Comparison of ENCODE assay signal across 9 cellular contexts in genomic region chr13:43269037-43269476, GRCh38.
DNase-seq lines count a peak whose midpoint lies in the region; ATAC-seq and TF ChIP-seq lines count a peak whose summit lies in the region.
"Had no signal": no experiment of that assay in that cellular context is flagged by ENCODE, and none has a peak within 500 bp of the region (broad histone marks: within the 10 kb centered on the region; RNA-seq: fewer than 3 reads in every experiment).

No MANE protein-coding gene starts in this region.

- WGBS in SK-N-SH (ENCODE audit: low lambda C conversion rate) = 11% methylated on average over 5 of the region's 5 CpGs
- 6% methylated on average over 5 of the region's 5 CpGs for WGBS in prostate gland

- no peak for TF ChIP-seq POLR2A in prostate gland (IDR thresholded peaks at IDR 0.05)

- peak overlapping the region; percentile 71 for H3K4me2 ChIP-seq in SK-N-SH

- POLR2A ChIA-PET in SK-N-SH (lab: Yijun Ruan, JAX) = no interaction called here

- H3K4me1 ChIP-seq in SK-N-SH (ENCODE audit: control insufficient read depth in 1 of 2, insufficient read depth in 2 of 2, low read depth in 1 of 2, low read length in 1 of 2) = peaks cover 0 to 40% of the 10 kb centered on the region in 2 experiments
- H3K4me1 ChIP-seq in foreskin keratinocyte = peaks cover 26% of the 10 kb centered on the region
- no peaks in the 10 kb centered on the region for H3K4me1 ChIP-seq in prostate gland (replicated peaks)

- peak overlapping the region; percentile 85 to 87 for H3K27ac ChIP-seq in SK-N-SH (ENCODE audit: low read depth in 2 of 2, low read length in 1 of 2)
- H3K27ac ChIP-seq in foreskin keratinocyte = peak overlapping the region; percentile 63
- H3K27ac ChIP-seq in prostate gland = no peak overlapping the region

- CTCF ChIA-PET in SK-N-SH (lab: Yijun Ruan, JAX) = interaction anchor here (1.8 kb wide), 1 partner anchor 34 kb away, joined by 8 read pairs; no protein-coding TSS in a partner anchor

- no peak for TF ChIP-seq CTCF in SK-N-SH (IDR thresholded peaks at IDR 0.05)
- TF ChIP-seq CTCF in foreskin keratinocyte (conservative IDR thresholded peaks at IDR 0.05) = no peak
- TF ChIP-seq CTCF in prostate gland (IDR thresholded peaks at IDR 0.05) = no peak

- no peaks in the 10 kb centered on the region for H4K20me1 ChIP-seq in SK-N-SH (ENCODE audit: insufficient read depth)

- peaks cover 23% of the 10 kb centered on the region for H3F3A ChIP-seq in SK-N-SH (replicated peaks; ENCODE audit: insufficient read depth)

- H3K9me3 ChIP-seq in SK-N-SH (no peaks in the 10 kb centered on the region), prostate gland (no peaks in the 10 kb centered on the region)

- intact Hi-C loops in prostate gland (cut with DNase I) = no loop called here

- no peaks in the 10 kb centered on the region for H3K79me2 ChIP-seq in SK-N-SH (ENCODE audit: insufficient read depth)

- DNase-seq in EH (ENCODE audit: low read depth) = peak; percentile 98
- DNase-seq in SK-N-SH = no peak
- DNase-seq in foreskin keratinocyte = peak; percentile 95 to 97
- peak; percentile 76 for DNase-seq in prostate gland (ENCODE audit: low spot score)
- no peak for DNase-seq in stimulated activated CD4-positive, alpha-beta T cell treated with anti-CD3 and anti-CD28 coated beads, Interleukin-15, amount 100 ng/mL, for 24 hours
- DNase-seq: MV-4-11 had no signal

- H3K27me3 ChIP-seq in SK-N-SH (ENCODE audit: insufficient read depth) (no peaks in the 10 kb centered on the region), foreskin keratinocyte (no peaks in the 10 kb centered on the region), prostate gland (replicated peaks; ENCODE audit: insufficient read depth) (no peaks in the 10 kb centered on the region)

- peak overlapping the region; percentile 38 for H3K9ac ChIP-seq in SK-N-SH

- peak; percentile 62 to 92 for TF ChIP-seq EP300 in SK-N-SH (IDR thresholded peaks at IDR 0.05; ENCODE audit: borderline replicate concordance in 1 of 2, low read depth in 1 of 2, low read length in 1 of 2)

- H3K36me3 ChIP-seq in SK-N-SH (replicated peaks in 1 of 2; ENCODE audit: control insufficient read depth in 1 of 2, insufficient read depth in 2 of 2, low read length in 1 of 2) (no peaks in the 10 kb centered on the region), prostate gland (no peaks in the 10 kb centered on the region)

- no peak for TF ChIP-seq RAD21 in SK-N-SH (IDR thresholded peaks at IDR 0.05; ENCODE audit: low read length)

- peak overlapping the region; percentile 14; the same call in 1 of the 2 replicates for H2AFZ ChIP-seq in SK-N-SH (ENCODE audit: low read depth)

- no peaks in the 10 kb centered on the region for H3K9me2 ChIP-seq in SK-N-SH

- ATAC-seq in foreskin keratinocyte (peak; percentile 95), GM21737 (IDR thresholded peaks at IDR 0.05; ENCODE audit: unreplicated experiment) (no peak), GM21526 (IDR thresholded peaks at IDR 0.05; ENCODE audit: low FRiP score, unreplicated experiment) (no peak), HG02852 (IDR thresholded peaks at IDR 0.05; ENCODE audit: unreplicated experiment) (no peak)

- H3K4me3 ChIP-seq in SK-N-SH (ENCODE audit: low read depth in 2 of 2, low read length in 1 of 2) = peak overlapping the region; percentile 9 to 26; a peak in 3 of 4 replicates
- H3K4me3 ChIP-seq in prostate gland = no peak overlapping the region

TF ChIP-seq in SK-N-SH, 30 proteins besides CTCF, POLR2A, EP300 and RAD21 (continues in another document):
- TF ChIP-seq NRF1 (IDR thresholded peaks at IDR 0.05; ENCODE audit: low read depth, low read length) (no peak), IRF3 (IDR thresholded peaks at IDR 0.05; ENCODE audit: low read depth, low read length) (no peak), NFIC (IDR thresholded peaks at IDR 0.05; ENCODE audit: borderline replicate concordance) (peak; percentile 74; the same call in 1 of the 2 replicates), PBX3 (IDR thresholded peaks at IDR 0.05) (peak; percentile 94), FOXM1 (IDR thresholded peaks at IDR 0.05; ENCODE audit: low read depth) (peak; percentile 11; the same call in 1 of the 2 replicates), RXRA (IDR thresholded peaks at IDR 0.05; ENCODE audit: borderline replicate concordance, low read depth) (peak; percentile 37; the same call in 1 of the 2 replicates), CHD2 (IDR thresholded peaks at IDR 0.05; ENCODE audit: low read length, partially characterized antibody) (no peak), SMC3 (IDR thresholded peaks at IDR 0.05; ENCODE audit: low read depth, low read length) (no peak), ELF1 (IDR thresholded peaks at IDR 0.05) (no peak), TAF1 (IDR thresholded peaks at IDR 0.05; ENCODE audit: borderline replicate concordance, low read depth, low read length) (no peak), USF2 (IDR thresholded peaks at IDR 0.05; ENCODE audit: borderline replicate concordance, low read depth, low read length) (no peak), GABPA (IDR thresholded peaks at IDR 0.05; ENCODE audit: low read depth) (no peak), FOXJ3 (CRISPR knock-in tag; IDR thresholded peaks at IDR 0.05) (no peak), YY1 (IDR thresholded peaks at IDR 0.05; ENCODE audit: low read depth) (no peak), USF1 (IDR thresholded peaks at IDR 0.05; ENCODE audit: borderline replicate concordance, low read depth) (no peak), TCF12 (IDR thresholded peaks at IDR 0.05) (peak; percentile 90), EZH2phosphoT487 (IDR thresholded peaks at IDR 0.05; ENCODE audit: borderline replicate concordance, low read depth) (no peak), MAX (IDR thresholded peaks at IDR 0.05; ENCODE audit: low read depth) (peak; percentile 13; the same call in 1 of the 2 replicates), TEAD4 (IDR thresholded peaks at IDR 0.05; ENCODE audit: borderline replicate concordance, insufficient read depth) (peak; percentile 93), MEF2A (IDR thresholded peaks at IDR 0.05; ENCODE audit: borderline replicate concordance, low read depth) (no peak), POLR2AphosphoS5 (IDR thresholded peaks at IDR 0.05; ENCODE audit: low read depth, low read length) (peak; percentile 76; the same call in 1 of the 2 replicates), GATA2 (CRISPR knock-in tag; IDR thresholded peaks at IDR 0.05) (no peak), SIN3A (IDR thresholded peaks at IDR 0.05; ENCODE audit: borderline replicate concordance, low read depth, low read length) (no peak), RFX5 (IDR thresholded peaks at IDR 0.05; ENCODE audit: low read length) (no peak), JUND (IDR thresholded peaks at IDR 0.05) (peak; percentile 96), RCOR1 (IDR thresholded peaks at IDR 0.05; ENCODE audit: low read length) (no peak)

Comparison
In these comparisons a context has a peak if more than half of its experiments do, and no peak if none do; other contexts are left out.
1. DNase-seq: peak in EH (single experiment), foreskin keratinocyte (2 of 2) and prostate gland (single experiment); none in SK-N-SH (single experiment) and stimulated activated CD4-positive, alpha-beta T cell treated with anti-CD3 and anti-CD28 coated beads, Interleukin-15, amount 100 ng/mL, for 24 hours (single experiment).
2. H3K27ac ChIP-seq: peak in SK-N-SH (2 of 2) and foreskin keratinocyte (single experiment); none in prostate gland (0 of 2).
3. H3K4me3 ChIP-seq: peak in SK-N-SH (2 of 2); none in prostate gland (0 of 2).